Comparison of ENCODE assay signal across 13 cellular contexts in genomic region chr2:239443666-239444567, GRCh38. TPM values are rescaled to one million over a fixed set of nuclear protein-coding genes. Genes with fewer than 3 reads are reported as not detected.
DNase-seq lines count a peak whose midpoint lies in the region; ATAC-seq and TF ChIP-seq lines count a peak whose summit lies in the region.
"Had no signal": no experiment of that assay in that cellular context is flagged by ENCODE, and none has a peak within 500 bp of the region (broad histone marks: within the 10 kb centered on the region; RNA-seq: fewer than 3 reads in every experiment).

No MANE protein-coding gene starts in this region.

- CTCF ChIA-PET in RWPE1 (lab: Yijun Ruan, JAX): interaction anchor here (0.7 kb wide), 1 partner anchor 10 kb away, joined by 3 read pairs; no protein-coding TSS in a partner anchor

- no peak for TF ChIP-seq CTCF in RWPE1 (conservative IDR thresholded peaks at IDR 0.05; ENCODE audit: low read depth)
- no peak for TF ChIP-seq CTCF in fibroblast of pulmonary artery (IDR thresholded peaks at IDR 0.05; ENCODE audit: low read length, missing control alignments)

- POLR2A ChIA-PET in RWPE1 (lab: Yijun Ruan, JAX; ENCODE audit: low non-redundant PET): no interaction called here

- peak overlapping the region; percentile 87 for H3K27ac ChIP-seq in RWPE1
- H3K27ac ChIP-seq: KMS-11 had no signal

- DNase-seq in ELR (ENCODE audit: low read depth) (peak; percentile 44), RWPE1 (ENCODE audit: low spot score) (peak; percentile 95), fibroblast of pulmonary artery (ENCODE audit: low read depth) (peak; percentile 8), renal cortical epithelial cell (ENCODE audit: low read depth) (peak; percentile 7), cortex of kidney (lab: John Stamatoyannopoulos, UW) (no peak)
- no peak for DNase-seq in activated naive CD4-positive, alpha-beta T cell (lab: John Stamatoyannopoulos, UW)
- DNase-seq: activated T-cell treated with anti-CD3 and anti-CD28 coated beads, Interleukin-2, amount 50 U/mL, for 48 hours; Calu3; mucosa of descending colon; RPMI8226 had no signal

- no peak for ATAC-seq in HG02885 (IDR thresholded peaks at IDR 0.05; ENCODE audit: poor library complexity, unreplicated experiment)
- ATAC-seq in GM18502 (IDR thresholded peaks at IDR 0.05; ENCODE audit: poor library complexity, unreplicated experiment): no peak
- ATAC-seq: mucosa of descending colon had no signal

- no peak overlapping the region for H3K4me3 ChIP-seq in fibroblast of pulmonary artery (replicated peaks; ENCODE audit: low read depth, low read length)
- H3K4me3 ChIP-seq: mucosa of descending colon had no signal

RNA-seq across cellular contexts. Expression of gene HDAC4, which starts 43.1 kb away (rescaled TPM):
- 8.3 and 29.4 TPM in 2 replicates for total RNA-seq in renal cortical epithelial cell

Comparison
In these comparisons a context has a peak if more than half of its experiments do, and no peak if none do; other contexts are left out.
1. DNase-seq: peak in ELR (single experiment), RWPE1 (single experiment), fibroblast of pulmonary artery (single experiment) and renal cortical epithelial cell (single experiment); none in activated naive CD4-positive, alpha-beta T cell (0 of 4) and cortex of kidney (single experiment).